ENCODE assay signal across 11 cellular contexts in genomic region chr17:79793924-79794304, GRCh38. TPM values are rescaled to one million over a fixed set of nuclear protein-coding genes. Genes with fewer than 3 reads are reported as not detected.
DNase-seq lines count a peak whose midpoint lies in the region; ATAC-seq and TF ChIP-seq lines count a peak whose summit lies in the region.
"Had no signal": no experiment of that assay in that cellular context is flagged by ENCODE, and none has a peak within 500 bp of the region (broad histone marks: within the 10 kb centered on the region; RNA-seq: fewer than 3 reads in every experiment).

No MANE protein-coding gene starts in this region.

- H3K9me3 ChIP-seq in Loucy (ENCODE audit: insufficient read depth, low read depth, low read length), result no peaks in the 10 kb centered on the region
- no peaks in the 10 kb centered on the region for H3K9me3 ChIP-seq in endodermal cell (ENCODE audit: control insufficient read depth, low read length)
- H3K9me3 ChIP-seq in neuronal stem cell (replicated peaks in 1 of 2; ENCODE audit: control insufficient read depth in 2 of 2, insufficient read depth in 1 of 2, low read depth in 1 of 2, low read length in 2 of 2), result peaks cover 5 to 6% of the 10 kb centered on the region in 2 donors
- H3K9me3 ChIP-seq in vagina, result no peaks in the 10 kb centered on the region

- peaks cover 37% of the 10 kb centered on the region for H4K20me1 ChIP-seq in Loucy (ENCODE audit: insufficient read depth, low read length, poor library complexity, severe bottlenecking)

- H3K27me3 Mint-ChIP-seq in endodermal cell (ENCODE audit: insufficient read depth), result peaks cover 90% of the 10 kb centered on the region

- H3K9me2 ChIP-seq in Loucy (replicated peaks; ENCODE audit: low read depth, low read length), result no peaks in the 10 kb centered on the region

- H2AFZ ChIP-seq in Loucy (ENCODE audit: low read length) (no peak overlapping the region), neuronal stem cell (ENCODE audit: low read length) (no peak overlapping the region)

- peaks cover 72% of the 10 kb centered on the region for H3K79me2 ChIP-seq in Loucy (ENCODE audit: insufficient read depth, low read length)

- WGBS in endodermal cell (ENCODE audit: insufficient coverage in 1 of 2, insufficient read length in 1 of 2), 2 experiments, result 4 to 8% methylated on average over 2 to 3 of the region's 3 CpGs
- WGBS in neuronal stem cell (ENCODE audit: extremely low coverage in 2 of 2, insufficient read length in 2 of 2, insufficient replicate concordance in 1 of 2), 2 donors, result no CpG with 5 or more reads among the region's 3 CpGs

- H3K9ac ChIP-seq in Loucy (ENCODE audit: low read depth, low read length, poor library complexity, severe bottlenecking), result peak overlapping the region; percentile 83
- H3K9ac ChIP-seq in endodermal cell (ENCODE audit: extremely low read depth, low read length, poor library complexity, severe bottlenecking), result no peak overlapping the region
- H3K9ac ChIP-seq in neuronal stem cell (ENCODE audit: low read depth, low read length, poor library complexity), result no peak overlapping the region

- intact Hi-C loops in vagina (cut with DNase I), result loop anchor here (10.0 kb wide), 1 partner anchor 201 kb away; no protein-coding TSS in a partner anchor

- no peak overlapping the region for H2BK5ac ChIP-seq in neuronal stem cell (ENCODE audit: low read length)

- peaks cover 12% of the 10 kb centered on the region for H3K4me1 Mint-ChIP-seq in endodermal cell

- no peak for ATAC-seq in left lobe of liver
- ATAC-seq: effector memory CD8-positive, alpha-beta T cell had no signal

- H3K27ac Mint-ChIP-seq in endodermal cell, result no peak overlapping the region
- H3K27ac Mint-ChIP-seq: effector memory CD8-positive, alpha-beta T cell had no signal

- DNase-seq in EL (peak; percentile 72), endodermal cell (peak; percentile 94), neuronal stem cell (ENCODE audit: low spot score) (no peak), vagina (ENCODE audit: extremely low spot score in 2 of 2) (no peak), left lobe of liver (ENCODE audit: low spot score) (no peak), NCI-H526 (lab: John Stamatoyannopoulos, UW) (no peak), NCI-H2081 treated with DMSO at 0.1 percent for 48 hours (lab: John Stamatoyannopoulos, UW) (no peak)
- DNase-seq: effector memory CD8-positive, alpha-beta T cell; NCI-H2081; stimulated activated CD4-positive, alpha-beta T cell treated with anti-CD3 and anti-CD28 coated beads, Interleukin-12 subunit alpha, Interleukin-12 subunit beta, amount 100 ng/mL, for 4 hours had no signal

- H3K27me3 ChIP-seq in Loucy (ENCODE audit: insufficient read depth, low read length, poor library complexity, severe bottlenecking), result no peaks in the 10 kb centered on the region
- H3K27me3 ChIP-seq in endodermal cell (ENCODE audit: control insufficient read depth, insufficient read depth, low read length, poor library complexity, severe bottlenecking), result peaks cover 90% of the 10 kb centered on the region
- H3K27me3 ChIP-seq in neuronal stem cell (ENCODE audit: control insufficient read depth in 3 of 3, insufficient read depth in 3 of 3, low read depth in 1 of 3, low read length in 3 of 3), result peaks cover 35 to 75% (median 41%) of the 10 kb centered on the region in 3 experiments
- peaks cover 35% of the 10 kb centered on the region for H3K27me3 ChIP-seq in vagina

- no peak overlapping the region for H3K14ac ChIP-seq in neuronal stem cell (ENCODE audit: low read length)

- H2BK12ac ChIP-seq in neuronal stem cell (ENCODE audit: low read length), result no peak overlapping the region

- no peak for TF ChIP-seq CTCF in Loucy (conservative IDR thresholded peaks at IDR 0.05; ENCODE audit: low read length)
- no peak for TF ChIP-seq CTCF in endodermal cell (conservative IDR thresholded peaks at IDR 0.05)
- TF ChIP-seq CTCF in vagina (IDR thresholded peaks at IDR 0.05), result no peak

- H3K27ac ChIP-seq in endodermal cell (ENCODE audit: low read depth, low read length) (no peak overlapping the region), neuronal stem cell (replicated peaks; ENCODE audit: low read length) (no peak overlapping the region), vagina (no peak overlapping the region)

- no peak overlapping the region for H3K23ac ChIP-seq in neuronal stem cell (ENCODE audit: low read depth, low read length, poor library complexity)

- H3K4me2 ChIP-seq in Loucy (ENCODE audit: low read depth, low read length, poor library complexity, severe bottlenecking) (peak overlapping the region; percentile 87), neuronal stem cell (ENCODE audit: insufficient read depth, low read length, poor library complexity, severe bottlenecking) (peak overlapping the region; percentile 56)

- no peak overlapping the region for H4K8ac ChIP-seq in neuronal stem cell (ENCODE audit: low read depth, low read length)

- H3K36me3 ChIP-seq in Loucy (ENCODE audit: insufficient read depth, low read length) (peaks cover 8% of the 10 kb centered on the region; the same call in 1 of the 2 replicates), endodermal cell (ENCODE audit: control insufficient read depth, insufficient read depth, low read length) (peaks cover 6% of the 10 kb centered on the region), neuronal stem cell (replicated peaks in 1 of 2; ENCODE audit: control insufficient read depth in 2 of 2, insufficient read depth in 2 of 2, low read length in 2 of 2) (peaks cover 4 to 22% of the 10 kb centered on the region in 2 donors), vagina (no peaks in the 10 kb centered on the region)

- peaks cover 6% of the 10 kb centered on the region for H3K79me1 ChIP-seq in neuronal stem cell (ENCODE audit: low read depth, low read length)

- H3K9me3 Mint-ChIP-seq in endodermal cell, result no peaks in the 10 kb centered on the region
- H3K9me3 Mint-ChIP-seq: effector memory CD8-positive, alpha-beta T cell had no signal

- TF ChIP-seq POLR2A in vagina (IDR thresholded peaks at IDR 0.05), result no peak

- no peak overlapping the region for H3K18ac ChIP-seq in neuronal stem cell (ENCODE audit: low read length)

- H3F3A ChIP-seq in Loucy (ENCODE audit: low read depth), result peaks cover 3% of the 10 kb centered on the region; the same call in 1 of the 2 replicates

- H2BK15ac ChIP-seq in neuronal stem cell (ENCODE audit: low read length), result no peak overlapping the region

- no peak overlapping the region for H2AK5ac ChIP-seq in neuronal stem cell (ENCODE audit: low read depth, low read length)

- H3K4me3 Mint-ChIP-seq in endodermal cell, result peak overlapping the region; percentile 22
- H3K4me3 Mint-ChIP-seq: effector memory CD8-positive, alpha-beta T cell had no signal

- H3K4ac ChIP-seq in neuronal stem cell (ENCODE audit: low read length), result no peak overlapping the region

- peaks cover 53% of the 10 kb centered on the region for H3K4me1 ChIP-seq in Loucy (ENCODE audit: insufficient read depth, low read length, poor library complexity, severe bottlenecking)
- peaks cover 15% of the 10 kb centered on the region for H3K4me1 ChIP-seq in endodermal cell (ENCODE audit: control insufficient read depth, insufficient read depth, low read length)
- H3K4me1 ChIP-seq in neuronal stem cell (ENCODE audit: control insufficient read depth in 2 of 2, insufficient read depth in 1 of 2, low read depth in 1 of 2, low read length in 2 of 2), result peaks cover 44 to 52% of the 10 kb centered on the region in 2 donors
- H3K4me1 ChIP-seq in vagina, result peaks cover 65% of the 10 kb centered on the region

- H3K4me3 ChIP-seq in Loucy (ENCODE audit: low read length, poor library complexity, severe bottlenecking), result peak overlapping the region; percentile 78
- peak overlapping the region; percentile 72 for H3K4me3 ChIP-seq in endodermal cell (ENCODE audit: low read length)
- peak overlapping the region; percentile 39 to 55 for H3K4me3 ChIP-seq in neuronal stem cell (ENCODE audit: low read length in 2 of 2)
- peak overlapping the region in 1 of 2 donors; percentile 32 for H3K4me3 ChIP-seq in vagina

- H3K36me3 Mint-ChIP-seq in endodermal cell (ENCODE audit: low read depth), result no peaks in the 10 kb centered on the region

- H4K91ac ChIP-seq in neuronal stem cell (ENCODE audit: low read depth, low read length, poor library complexity), result no peak overlapping the region

- no peak overlapping the region for H2BK120ac ChIP-seq in neuronal stem cell (ENCODE audit: low read depth, low read length)

RNA-seq across cellular contexts. Expression of gene CBX8, which starts 3.0 kb away (rescaled TPM):
- 1 to 10 TPM; 5.4 to 5.6 TPM for total RNA-seq in endodermal cell
- polyA plus RNA-seq in endodermal cell (2013, experiment 1 of 2), result 11.0 TPM
- polyA plus RNA-seq in endodermal cell (2013, experiment 2 of 2), result 8.7 TPM
- polyA plus RNA-seq in neuronal stem cell (2013, experiment 1 of 2), result 5.5 TPM
- polyA plus RNA-seq in neuronal stem cell (2013, experiment 2 of 2), result 5.0 TPM
- 0.98 TPM for total RNA-seq in vagina
- total RNA-seq in left lobe of liver, result 3.7 TPM

RNA-seq across cellular contexts. Expression of gene CBX2, which starts 16.0 kb away (rescaled TPM):
- 10 to 100 TPM; 75.0 to 78.6 TPM for total RNA-seq in endodermal cell
- 74.2 TPM for polyA plus RNA-seq in endodermal cell (2013, experiment 1 of 2)
- polyA plus RNA-seq in endodermal cell (2013, experiment 2 of 2), result 70.5 TPM
- 72.5 TPM for polyA plus RNA-seq in neuronal stem cell (2013, experiment 1 of 2)
- 70.8 TPM for polyA plus RNA-seq in neuronal stem cell (2013, experiment 2 of 2)
- 5.6 TPM for total RNA-seq in vagina
- total RNA-seq in left lobe of liver, result 0.75 TPM

RNA-seq across cellular contexts. Expression of gene CBX4, which starts 45.3 kb away (rescaled TPM):
- total RNA-seq in endodermal cell (1 to 10 TPM; 4.2 to 4.9 TPM), vagina (13.0 TPM), left lobe of liver (14.8 TPM)
- polyA plus RNA-seq in endodermal cell (2013, experiment 1 of 2), result 14.4 TPM
- 9.6 TPM for polyA plus RNA-seq in endodermal cell (2013, experiment 2 of 2)
- polyA plus RNA-seq in neuronal stem cell (2013, experiment 1 of 2), result 10.0 TPM
- 10.0 TPM for polyA plus RNA-seq in neuronal stem cell (2013, experiment 2 of 2)

Comparison
In these comparisons a context has a peak if more than half of its experiments do, and no peak if none do; other contexts are left out.
1. DNase-seq: peak in EL (single experiment) and endodermal cell (single experiment); none in neuronal stem cell (single experiment), vagina (0 of 2), left lobe of liver (single experiment), NCI-H526 (0 of 2) and NCI-H2081 treated with DMSO at 0.1 percent for 48 hours (single experiment).
2. RNA of gene CBX2, which starts 16.0 kb away (total RNA-seq): 75.0 to 78.6 TPM in endodermal cell; 5.6 TPM in vagina (single experiment) and 0.75 TPM in left lobe of liver (single experiment); every median in the first group is over 10 times any median in the second.